Comparison of ENCODE assay signal across 9 cellular contexts in the genomic region with DNA sequence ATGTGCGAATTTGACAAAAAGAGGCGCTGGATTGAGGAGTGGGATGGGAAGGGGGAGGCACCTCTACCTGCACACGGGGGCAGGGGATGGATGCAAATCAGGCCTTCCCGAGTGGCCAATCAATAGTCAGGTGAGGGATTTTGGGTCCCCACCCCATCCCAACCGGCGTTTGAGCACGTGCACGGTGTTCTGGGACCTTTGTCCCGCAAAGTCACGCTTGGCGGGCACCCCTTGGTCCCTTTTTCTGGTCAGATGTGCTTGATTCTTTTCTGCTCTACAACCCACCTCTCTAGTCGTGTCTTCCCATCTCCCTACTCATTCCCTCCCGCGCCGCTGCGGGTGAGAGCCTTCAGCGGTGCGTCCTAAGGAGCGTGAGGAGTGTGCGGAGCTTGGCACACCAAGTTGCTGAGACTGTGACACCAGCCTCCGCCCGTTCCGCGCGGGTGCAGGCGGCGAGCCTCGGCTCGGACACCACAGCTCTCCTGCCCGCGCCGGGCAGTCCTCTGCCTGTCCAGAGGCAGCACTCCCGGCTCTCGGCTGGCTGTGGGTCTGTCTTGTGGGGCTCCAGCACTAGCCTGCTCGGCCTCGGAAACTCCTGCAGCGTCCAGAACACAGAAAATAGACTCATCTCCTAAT. TPM values are rescaled to one million over a fixed set of nuclear protein-coding genes. Genes with fewer than 3 reads are reported as not detected.
DNase-seq lines count a peak whose midpoint lies in the region; ATAC-seq and TF ChIP-seq lines count a peak whose summit lies in the region.
"Had no signal": no experiment of that assay in that cellular context is flagged by ENCODE, and none has a peak within 500 bp of the region (broad histone marks: within the 10 kb centered on the region; RNA-seq: fewer than 3 reads in every experiment).

No MANE protein-coding gene starts in this region.

- H3K27ac ChIP-seq in esophagus muscularis mucosa (replicated peaks in 1 of 4) (peak overlapping the region; percentile 77 to 88 (median 82)), uterus (peak overlapping the region; percentile 88 to 93)

- no peak for TF ChIP-seq EP300 in esophagus muscularis mucosa (IDR thresholded peaks at IDR 0.05)

- intact Hi-C loops in Right ventricle myocardium inferior (cut with DNase I) = no loop called here
- intact Hi-C loops in cardiac septum (cut with DNase I) = no loop called here
- intact Hi-C loops in esophagus muscularis mucosa (cut with DNase I) = no loop called here
- intact Hi-C loops in uterus (cut with DNase I; ENCODE audit: low total_unique reads) = no loop called here

- H3K36me3 ChIP-seq in esophagus muscularis mucosa (no peaks in the 10 kb centered on the region), uterus (no peaks in the 10 kb centered on the region)

- peak; percentile 70 for DNase-seq in Right ventricle myocardium inferior (ENCODE audit: missing footprints)
- DNase-seq in cardiac septum (ENCODE audit: low spot score) = no peak
- DNase-seq in esophagus muscularis mucosa (ENCODE audit: extremely low spot score) = no peak
- DNase-seq in midbrain (lab: John Stamatoyannopoulos, UW) = peak; percentile 8
- peak; percentile 48 to 63 for DNase-seq in uterus
- DNase-seq in NCI-H2171 treated with DMSO at 0.1 percent for 48 hours (lab: John Stamatoyannopoulos, UW) = no peak
- no peak for DNase-seq in activated gamma-delta T cell (lab: John Stamatoyannopoulos, UW)

- H3K4me1 ChIP-seq in esophagus muscularis mucosa (peaks cover 0 to 46% (median 28%) of the 10 kb centered on the region in 4 donors), uterus (no peaks in the 10 kb centered on the region)

- H3K4me3 ChIP-seq in esophagus muscularis mucosa (peak overlapping the region; percentile 65 to 81 (median 72)), uterus (peak overlapping the region; percentile 53 to 61)

- peaks cover 0 to 18% (median 0%) of the 10 kb centered on the region in 4 donors for H3K27me3 ChIP-seq in esophagus muscularis mucosa
- H3K27me3 ChIP-seq in uterus = no peaks in the 10 kb centered on the region

- no peaks in the 10 kb centered on the region for H3K9me3 ChIP-seq in esophagus muscularis mucosa
- no peaks in the 10 kb centered on the region for H3K9me3 ChIP-seq in uterus

- TF ChIP-seq POLR2A in esophagus muscularis mucosa (IDR thresholded peaks at IDR 0.05; ENCODE audit: low read depth) = no peak
- TF ChIP-seq POLR2A in uterus (IDR thresholded peaks at IDR 0.05) = peak in 1 of 2 donors; percentile 17

- no peak for TF ChIP-seq CTCF in esophagus muscularis mucosa (IDR thresholded peaks at IDR 0.05)
- TF ChIP-seq CTCF in uterus (IDR thresholded peaks at IDR 0.05) = peak in 1 of 4 experiments; percentile 9

- ATAC-seq in Right ventricle myocardium inferior (peak; percentile 84), HG03442 (IDR thresholded peaks at IDR 0.05; ENCODE audit: unreplicated experiment) (no peak)

- whole genome bisulfite sequencing in esophagus muscularis mucosa = 28% methylated on average over 20 of the region's 37 CpGs

RNA-seq across cellular contexts. Expression of a gene that starts 0.5 kb away (rescaled TPM):
- total RNA-seq in Right ventricle myocardium inferior = 0.95 TPM
- 0.40 TPM for total RNA-seq in cardiac septum
- total RNA-seq in esophagus muscularis mucosa = 10 to 100 TPM in 2 of 4 donors, 1 to 10 TPM in 2; 8.5 to 23.4 (median 10.9) TPM
- 100 to 1,000 TPM in 1 of 4 donors, 10 to 100 TPM in 2, 1 to 10 TPM in 1; 1.2 to 132 (median 36.1) TPM for total RNA-seq in uterus
- total RNA-seq: activated CD8-positive, alpha-beta memory T cell treated with anti-CD3 and anti-CD28 coated beads for 36 hours had no signal

Comparison
In these comparisons a context has a peak if more than half of its experiments do, and no peak if none do; other contexts are left out.
1. DNase-seq: peak in Right ventricle myocardium inferior (single experiment), midbrain (single experiment) and uterus (2 of 2); none in cardiac septum (single experiment), esophagus muscularis mucosa (single experiment), NCI-H2171 treated with DMSO at 0.1 percent for 48 hours (single experiment) and activated gamma-delta T cell (single experiment).